ENCODE assay signal across 18 cellular contexts in the genomic region with DNA sequence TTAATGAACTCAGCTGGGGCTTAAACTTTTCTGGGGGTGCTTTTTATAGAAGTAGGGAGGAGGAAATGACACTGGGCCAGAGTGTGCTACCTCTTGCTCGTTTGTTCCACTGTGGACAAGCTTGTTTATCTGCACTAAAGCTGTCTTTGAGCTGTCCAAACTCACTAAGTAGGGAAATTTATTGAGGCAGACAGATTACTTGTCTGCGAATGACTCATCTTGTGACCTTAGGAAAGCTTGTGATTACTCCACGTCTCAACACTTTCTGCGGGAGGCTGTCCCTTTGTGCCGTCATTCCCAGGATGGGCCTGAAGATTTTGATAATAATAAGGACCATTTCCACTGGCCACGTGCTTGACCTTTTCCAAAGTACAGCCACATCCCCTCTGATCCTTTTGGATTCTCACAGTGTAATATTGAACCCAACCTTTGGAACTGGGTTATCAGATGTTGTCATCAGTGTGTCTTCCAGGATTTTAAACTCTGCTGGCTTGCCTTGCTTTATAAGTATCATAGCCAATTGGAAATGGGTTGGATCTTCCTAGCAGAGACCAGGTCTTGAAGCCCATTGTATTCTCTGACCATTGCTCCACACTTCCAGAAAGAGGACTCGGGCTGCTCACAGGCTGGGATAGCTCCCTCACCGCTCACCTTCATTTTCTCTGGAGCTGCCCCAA.
DNase-seq lines count a peak whose midpoint lies in the region; ATAC-seq and TF ChIP-seq lines count a peak whose summit lies in the region.
"Had no signal": no experiment of that assay in that cellular context is flagged by ENCODE, and none has a peak within 500 bp of the region (broad histone marks: within the 10 kb centered on the region; RNA-seq: fewer than 3 reads in every experiment).

No MANE protein-coding gene starts in this region.

- H3K27ac Mint-ChIP-seq in nephron = peak overlapping the region; percentile 13 to 37 (median 37)
- H3K27ac Mint-ChIP-seq: activated CD8-positive, alpha-beta memory T cell treated with anti-CD3 and anti-CD28 coated beads, Interleukin-2, amount 10 ng/mL, durations not matched to agents 7 days and 5 days; activated naive CD4-positive, alpha-beta T cell treated with anti-CD3 and anti-CD28 coated beads, Interleukin-2, amount 50 U/mL, for 24 hours; endodermal cell; naive B cell had no signal

- TF ChIP-seq CTCF in esophagus muscularis mucosa (IDR thresholded peaks at IDR 0.05) (no peak), nephron (IDR thresholded peaks at IDR 0.05; ENCODE audit: unreplicated experiment in 3 of 3) (no peak), vagina (IDR thresholded peaks at IDR 0.05) (no peak)

- TF ChIP-seq EP300 in esophagus muscularis mucosa (IDR thresholded peaks at IDR 0.05) = no peak

- H3K27me3 ChIP-seq in esophagus muscularis mucosa (no peaks in the 10 kb centered on the region), vagina (no peaks in the 10 kb centered on the region)
- H3K27me3 ChIP-seq: upper lobe of right lung had no signal

- 32% methylated on average over 8 of the region's 8 CpGs for WGBS in esophagus muscularis mucosa

- TF ChIP-seq POLR2A in esophagus muscularis mucosa (IDR thresholded peaks at IDR 0.05; ENCODE audit: low read depth) (no peak), vagina (IDR thresholded peaks at IDR 0.05) (no peak)

- peak; percentile 70 for ATAC-seq in Right ventricle myocardium inferior
- no peak for ATAC-seq in HG03520 (IDR thresholded peaks at IDR 0.05; ENCODE audit: unreplicated experiment)
- ATAC-seq in GM21423 (IDR thresholded peaks at IDR 0.05; ENCODE audit: unreplicated experiment) = no peak
- ATAC-seq: A549; activated CD8-positive, alpha-beta memory T cell treated with anti-CD3 and anti-CD28 coated beads, Interleukin-2, amount 10 ng/mL, durations not matched to agents 7 days and 5 days; upper lobe of right lung had no signal

- intact Hi-C loops in Right ventricle myocardium inferior (cut with DNase I) (no loop called here), cardiac septum (cut with DNase I) (no loop called here), esophagus muscularis mucosa (cut with DNase I) (no loop called here), vagina (cut with DNase I) (no loop called here)

- no peaks in the 10 kb centered on the region for H3K9me3 ChIP-seq in esophagus muscularis mucosa
- no peaks in the 10 kb centered on the region for H3K9me3 ChIP-seq in vagina
- H3K9me3 ChIP-seq: A549, upper lobe of right lung had no signal

- H3K27me3 Mint-ChIP-seq in nephron (ENCODE audit: low read depth) = peaks cover 4% of the 10 kb centered on the region

- H3K4me3 ChIP-seq in esophagus muscularis mucosa (no peak overlapping the region), vagina (no peak overlapping the region)
- H3K4me3 ChIP-seq: A549, upper lobe of right lung had no signal

- H3K27ac ChIP-seq in esophagus muscularis mucosa (replicated peaks in 1 of 4) (peak overlapping the region; percentile 45 to 62 (median 53)), vagina (peak overlapping the region; percentile 56)
- H3K27ac ChIP-seq: A549, upper lobe of right lung had no signal

- peaks cover 0 to 21% (median 12%) of the 10 kb centered on the region in 4 donors for H3K4me1 ChIP-seq in esophagus muscularis mucosa
- peaks cover 26% of the 10 kb centered on the region for H3K4me1 ChIP-seq in vagina
- H3K4me1 ChIP-seq: A549, upper lobe of right lung had no signal

- no peaks in the 10 kb centered on the region for H3K9me3 Mint-ChIP-seq in nephron
- H3K9me3 Mint-ChIP-seq: activated naive CD4-positive, alpha-beta T cell treated with anti-CD3 and anti-CD28 coated beads, Interleukin-2, amount 50 U/mL, for 24 hours; endodermal cell had no signal

- no peaks in the 10 kb centered on the region for H3K36me3 Mint-ChIP-seq in nephron (ENCODE audit: low read depth)
- H3K36me3 Mint-ChIP-seq: activated CD8-positive, alpha-beta memory T cell treated with anti-CD3 and anti-CD28 coated beads, Interleukin-2, amount 10 ng/mL, durations not matched to agents 7 days and 5 days; activated naive CD4-positive, alpha-beta T cell treated with anti-CD3 and anti-CD28 coated beads, Interleukin-2, amount 50 U/mL, for 24 hours; naive B cell had no signal

- peaks cover 70% of the 10 kb centered on the region for H3K4me1 Mint-ChIP-seq in nephron
- H3K4me1 Mint-ChIP-seq: activated CD8-positive, alpha-beta memory T cell treated with anti-CD3 and anti-CD28 coated beads, Interleukin-2, amount 10 ng/mL, durations not matched to agents 7 days and 5 days; activated naive CD4-positive, alpha-beta T cell treated with anti-CD3 and anti-CD28 coated beads, Interleukin-2, amount 50 U/mL, for 24 hours; naive B cell had no signal

- H3K4me3 Mint-ChIP-seq in nephron = no peak overlapping the region
- H3K4me3 Mint-ChIP-seq: activated CD8-positive, alpha-beta memory T cell treated with anti-CD3 and anti-CD28 coated beads, Interleukin-2, amount 10 ng/mL, durations not matched to agents 7 days and 5 days; activated naive CD4-positive, alpha-beta T cell treated with anti-CD3 and anti-CD28 coated beads, Interleukin-2, amount 50 U/mL, for 24 hours; endodermal cell; naive B cell had no signal

- DNase-seq in Right ventricle myocardium inferior (ENCODE audit: missing footprints) = no peak
- no peak for DNase-seq in cardiac septum (ENCODE audit: low spot score)
- peak; percentile 88 for DNase-seq in esophagus muscularis mucosa (ENCODE audit: extremely low spot score)
- DNase-seq in vagina (ENCODE audit: extremely low spot score in 2 of 2) = no peak
- no peak for DNase-seq in GM19238 (ENCODE audit: insufficient read length, low spot score)
- DNase-seq: activated CD8-positive, alpha-beta memory T cell treated with anti-CD3 and anti-CD28 coated beads, Interleukin-2, amount 10 ng/mL, durations not matched to agents 7 days and 5 days; Calu3; endodermal cell; glutamatergic neuron; GOT3; naive B cell; stimulated activated CD4-positive, alpha-beta T cell treated with anti-CD3 and anti-CD28 coated beads, Interleukin-4, amount 100 ng/mL, for 4 hours; upper lobe of right lung had no signal

- H3K36me3 ChIP-seq in esophagus muscularis mucosa (no peaks in the 10 kb centered on the region), vagina (no peaks in the 10 kb centered on the region)
- H3K36me3 ChIP-seq: upper lobe of right lung had no signal
